In genomic region chr17:82931696-82932060, GRCh38 we compare ENCODE assay signal across 11 cellular contexts.
DNase-seq lines count a peak whose midpoint lies in the region; ATAC-seq, FAIRE-seq and TF ChIP-seq lines count a peak whose summit lies in the region.
"Had no signal": no experiment of that assay in that cellular context is flagged by ENCODE, and none has a peak within 500 bp of the region (broad histone marks: within the 10 kb centered on the region; RNA-seq: fewer than 3 reads in every experiment).

No MANE protein-coding gene starts in this region.

- no peaks in the 10 kb centered on the region for H4K20me1 ChIP-seq in PC-9 (ENCODE audit: insufficient read depth)

- H3K4me1 ChIP-seq in adrenal gland (replicated peaks in 1 of 2) (no peaks in the 10 kb centered on the region), rectal smooth muscle tissue (ENCODE audit: control insufficient read depth, insufficient read depth, low read length) (peaks cover 7% of the 10 kb centered on the region), PC-9 (replicated peaks; ENCODE audit: insufficient read depth) (no peaks in the 10 kb centered on the region)

- DNase-seq in CD1c-positive myeloid dendritic cell (ENCODE audit: extremely low spot score) (peak; percentile 65), adrenal gland (peak in 4 of 7 donors; percentile 45 to 78 (median 51)), frontal cortex (ENCODE audit: low spot score in 2 of 2) (peak; percentile 49 to 75), PC-9 (no peak)
- DNase-seq: activated CD4-positive, alpha-beta T cell treated with anti-CD3 and anti-CD28 coated beads, Interleukin-2, amount 50 U/mL, for 4 hours; DMS 273 treated with DMSO at 0.1 percent for 48 hours; NCI-H69 had no signal

- POLR2A ChIA-PET in PC-9 (lab: Charles Lee; ENCODE audit: unreplicated experiment): no interaction called here

- TF ChIP-seq CTCF in adrenal gland (IDR thresholded peaks at IDR 0.05) (no peak), PC-9 (conservative IDR thresholded peaks at IDR 0.05) (no peak)

- H3K27ac ChIP-seq in adrenal gland (no peak overlapping the region), rectal smooth muscle tissue (ENCODE audit: low read depth, low read length) (peak overlapping the region; percentile 47), PC-9 (no peak overlapping the region)

- no peaks in the 10 kb centered on the region for H3K79me2 ChIP-seq in PC-9 (ENCODE audit: low read depth)

- TF ChIP-seq POLR2A in adrenal gland (IDR thresholded peaks at IDR 0.05): no peak

- H3K9me3 ChIP-seq in adrenal gland (replicated peaks in 1 of 3) (no peaks in the 10 kb centered on the region), PC-9 (ENCODE audit: insufficient read depth, low read depth) (no peaks in the 10 kb centered on the region)

- intact Hi-C loops in adrenal gland (cut with DNase I): no loop called here
- intact Hi-C loops in PC-9 (cut with micrococcal nuclease; ENCODE audit: unreplicated experiment): no loop called here

- H3K27me3 ChIP-seq in adrenal gland (no peaks in the 10 kb centered on the region), rectal smooth muscle tissue (ENCODE audit: control insufficient read depth, insufficient read depth, low read length) (no peaks in the 10 kb centered on the region), PC-9 (ENCODE audit: insufficient read depth, low read depth) (no peaks in the 10 kb centered on the region)

- no peaks in the 10 kb centered on the region for H3F3A ChIP-seq in PC-9 (ENCODE audit: insufficient read depth, low read depth)

- H3K36me3 ChIP-seq in adrenal gland (replicated peaks in 1 of 2) (peaks cover 0 to 42% of the 10 kb centered on the region in 2 donors), rectal smooth muscle tissue (ENCODE audit: control insufficient read depth, insufficient read depth, low read length) (peaks cover 21% of the 10 kb centered on the region), PC-9 (ENCODE audit: low read depth) (no peaks in the 10 kb centered on the region)

- H2AFZ ChIP-seq in PC-9: no peak overlapping the region

- no peaks in the 10 kb centered on the region for H3K9me2 ChIP-seq in PC-9 (ENCODE audit: insufficient read depth)

- 77 to 87% (median 79%) methylated on average over 7 to 11 of the region's 11 CpGs for WGBS in adrenal gland, 4 donors

- FAIRE-seq in frontal cortex (lab: Jason Lieb, UNC): no peak

- peak overlapping the region; percentile 7 for H3K9ac ChIP-seq in rectal smooth muscle tissue (ENCODE audit: low read length)

- BruUV-seq in PC-9 (replicated peaks; lab: Mats Ljungman, UMichigan): no TSS peak

- ATAC-seq in HG03460 (IDR thresholded peaks at IDR 0.05; ENCODE audit: unreplicated experiment): no peak
- ATAC-seq in HG02763 (IDR thresholded peaks at IDR 0.05; ENCODE audit: unreplicated experiment): no peak
- no peak for ATAC-seq in HG03520 (IDR thresholded peaks at IDR 0.05; ENCODE audit: unreplicated experiment)

- H3K4me2 ChIP-seq in PC-9: no peak overlapping the region

- no peak overlapping the region for H3K4me3 ChIP-seq in adrenal gland
- H3K4me3 ChIP-seq in rectal smooth muscle tissue (ENCODE audit: low read length): no peak overlapping the region
- no peak overlapping the region for H3K4me3 ChIP-seq in PC-9

- CTCF ChIA-PET in PC-9 (lab: Charles Lee): interaction anchor here (0.6 kb wide), 1 partner anchor 51 kb away, joined by 3 read pairs; no protein-coding TSS in a partner anchor

Comparison
In these comparisons a context has a peak if more than half of its experiments do, and no peak if none do; other contexts are left out.
1. DNase-seq: peak in CD1c-positive myeloid dendritic cell (single experiment), adrenal gland (4 of 7) and frontal cortex (2 of 2); none in PC-9 (0 of 2).